In the genomic region with DNA sequence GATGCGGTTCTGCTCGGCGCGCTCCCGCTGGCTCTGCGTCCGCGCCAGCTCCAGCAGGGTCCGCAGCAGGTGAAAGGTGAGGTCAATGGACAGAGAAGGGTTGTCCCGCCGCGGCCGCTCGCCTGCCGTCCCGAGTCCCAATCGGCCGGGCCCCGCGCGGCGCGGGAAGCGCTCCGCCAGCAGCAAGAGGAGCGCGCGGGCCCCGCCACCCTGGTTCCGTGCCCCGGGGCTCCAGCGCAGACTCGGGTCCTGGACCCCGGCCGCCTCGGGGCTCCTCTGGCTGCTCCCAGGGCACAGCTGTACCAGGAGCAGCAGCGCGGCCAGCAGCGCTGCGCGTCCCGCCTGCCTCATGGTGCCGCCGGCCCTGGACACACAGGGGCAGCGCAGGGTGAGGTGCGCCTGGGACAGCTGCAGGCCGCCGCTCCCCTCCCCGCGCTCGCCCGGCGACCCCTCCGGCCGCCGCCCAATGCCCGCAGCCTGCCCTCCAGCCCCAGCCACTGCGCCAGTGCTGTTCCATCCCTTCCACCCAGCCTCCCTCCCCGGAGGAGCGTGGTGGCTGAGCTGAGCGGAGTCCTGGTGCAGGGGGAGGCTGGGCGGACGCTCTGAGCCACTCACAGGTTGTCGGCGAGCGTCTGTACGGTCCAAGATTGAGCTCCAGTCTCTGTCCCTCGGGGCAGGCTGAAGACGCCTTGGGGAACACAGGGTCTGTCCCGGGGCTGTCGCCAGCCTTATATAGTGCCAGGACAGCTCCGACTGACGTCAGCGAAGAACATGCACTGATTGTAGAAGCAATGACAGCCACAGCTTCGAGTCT, we compare ENCODE assay signal across 11 cellular contexts. TPM values are rescaled to one million over a fixed set of nuclear protein-coding genes. Genes with fewer than 3 reads are reported as not detected.
DNase-seq lines count a peak whose midpoint lies in the region; ATAC-seq and TF ChIP-seq lines count a peak whose summit lies in the region.
"Had no signal": no experiment of that assay in that cellular context is flagged by ENCODE, and none has a peak within 500 bp of the region (broad histone marks: within the 10 kb centered on the region; RNA-seq: fewer than 3 reads in every experiment).

No MANE protein-coding gene starts in this region.

- intact Hi-C loops in ascending aorta (cut with DNase I): no loop called here

- H3K9me3 ChIP-seq in RWPE2 (ENCODE audit: severe bottlenecking) (no peaks in the 10 kb centered on the region), iPS-18c (ENCODE audit: control insufficient read depth, insufficient read depth, low read length) (no peaks in the 10 kb centered on the region), ascending aorta (no peaks in the 10 kb centered on the region)

- peak; percentile 55 for ATAC-seq in RWPE2 (ENCODE audit: low read depth)

- H3K36me3 ChIP-seq in RWPE2 (ENCODE audit: low read depth): no peaks in the 10 kb centered on the region
- H3K36me3 ChIP-seq in ascending aorta: peaks cover 0 to 26% of the 10 kb centered on the region in 2 donors

- peak; percentile 29 for DNase-seq in AG08396 (ENCODE audit: low spot score)
- no peak for DNase-seq in RWPE2 (ENCODE audit: low spot score)
- DNase-seq in ascending aorta (ENCODE audit: low spot score in 2 of 2): no peak
- no peak for DNase-seq in hepatic stellate cell (ENCODE audit: low spot score)
- no peak for DNase-seq in SW 1271 (lab: John Stamatoyannopoulos, UW)
- DNase-seq: AML-193, NCI-H1694, RPMI8226 had no signal

- H3K27me3 ChIP-seq in RWPE2 (ENCODE audit: insufficient read depth, poor library complexity, severe bottlenecking): peaks cover 46% of the 10 kb centered on the region
- H3K27me3 ChIP-seq in ascending aorta: peaks cover 12% of the 10 kb centered on the region

- H3K4me3 ChIP-seq in RWPE2 (ENCODE audit: severe bottlenecking): no peak overlapping the region
- peak overlapping the region; percentile 50 for H3K4me3 ChIP-seq in iPS-18c (ENCODE audit: insufficient read depth, low read depth, low read length)
- no peak overlapping the region for H3K4me3 ChIP-seq in ascending aorta

- H3K27ac ChIP-seq in RWPE2 (ENCODE audit: poor library complexity, severe bottlenecking) (no peak overlapping the region), ascending aorta (no peak overlapping the region)

- H3K4me1 ChIP-seq in RWPE2 (ENCODE audit: insufficient read depth, poor library complexity, severe bottlenecking): no peaks in the 10 kb centered on the region
- peaks cover 0 to 19% of the 10 kb centered on the region in 2 donors for H3K4me1 ChIP-seq in ascending aorta

- TF ChIP-seq CTCF in RWPE2 (IDR thresholded peaks at IDR 0.05; ENCODE audit: poor library complexity, severe bottlenecking): no peak
- no peak for TF ChIP-seq CTCF in ascending aorta (IDR thresholded peaks at IDR 0.05)

RNA-seq across cellular contexts. Expression of a gene that starts 0.5 kb away (rescaled TPM):
- not detected for total RNA-seq in ascending aorta

RNA-seq across cellular contexts. Expression of a gene that starts 15.1 kb away (rescaled TPM):
- 239 TPM for total RNA-seq in ascending aorta

RNA-seq across cellular contexts. Expression of a gene that starts 25.5 kb away (rescaled TPM):
- total RNA-seq in ascending aorta: not detected
- total RNA-seq: liver, pulmonary artery endothelial cell had no signal

RNA-seq across cellular contexts. Expression of a gene that starts 32.5 kb away (rescaled TPM):
- not detected for total RNA-seq in ascending aorta
- total RNA-seq: liver, pulmonary artery endothelial cell had no signal

RNA-seq across cellular contexts. Expression of a gene that starts 44.9 kb away (rescaled TPM):
- total RNA-seq in ascending aorta: 7.6 TPM
- total RNA-seq: liver, pulmonary artery endothelial cell had no signal
